ENCODE assay signal across 35 cellular contexts in the genomic region with DNA sequence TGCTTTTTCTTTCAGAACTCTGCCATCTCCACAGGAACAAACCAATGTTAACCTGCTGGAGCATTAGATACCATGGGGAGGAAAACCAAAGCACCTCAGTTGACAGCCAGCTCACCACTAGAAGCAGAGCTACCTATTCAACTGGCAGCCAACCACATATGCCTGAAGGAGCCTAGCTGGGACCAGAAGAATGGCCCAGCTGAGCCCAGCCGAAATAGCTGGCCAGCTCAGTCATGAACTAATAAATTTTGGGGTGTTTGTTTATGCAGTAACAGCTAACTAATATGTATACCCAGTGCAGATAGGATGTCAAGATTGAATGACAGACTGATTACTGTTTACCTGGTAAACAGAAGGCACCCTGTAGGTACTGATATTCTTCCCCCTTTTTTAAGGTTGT.
"Had no signal": no experiment of that assay in that cellular context is flagged by ENCODE, and none has a peak within 500 bp of the region (broad histone marks: within the 10 kb centered on the region; RNA-seq: fewer than 3 reads in every experiment).

No MANE protein-coding gene starts in this region.

- H3K36me3 ChIP-seq: MG63 had no signal

- H3K4me3 ChIP-seq: MG63 had no signal

- H3K9me3 ChIP-seq: MG63 had no signal

- H3K27me3 ChIP-seq: MG63 had no signal

- DNase-seq: Karpas-422, Kasumi-1, MG63, MM.1S, MV-4-11, NCI-H1048, NCI-H1092, NCI-H1092 treated with DMSO at 0.1 percent for 48 hours, NCI-H1105, NCI-H1105 treated with DMSO at 0.1 percent for 48 hours, NCI-H1417, NCI-H1417 treated with DMSO at 0.1 percent for 48 hours, NCI-H1436, NCI-H1436 treated with DMSO at 0.1 percent for 48 hours, NCI-H146, NCI-H1694, NCI-H1694 treated with DMSO at 0.1 percent for 48 hours, NCI-H187, NCI-H187 treated with DMSO at 0.1 percent for 48 hours, NCI-H1930, NCI-H2029, NCI-H2029 treated with DMSO at 0.1 percent for 48 hours, NCI-H2081, NCI-H2081 treated with DMSO at 0.1 percent for 48 hours, NCI-H2107, NCI-H2171, NCI-H2171 treated with DMSO at 0.1 percent for 48 hours, NCI-H2227 treated with DMSO at 0.1 percent for 48 hours, NCI-H226, NCI-H345, NCI-H446, NCI-H446 treated with DMSO at 0.1 percent for 48 hours, NCI-H510A, NCI-H510A treated with DMSO at 0.1 percent for 48 hours, NCI-H524 had no signal
